Comparison of ENCODE assay signal across 9 cellular contexts in genomic region chr9:82606761-82607382, GRCh38.
DNase-seq lines count a peak whose midpoint lies in the region; ATAC-seq and TF ChIP-seq lines count a peak whose summit lies in the region.
"Had no signal": no experiment of that assay in that cellular context is flagged by ENCODE, and none has a peak within 500 bp of the region (broad histone marks: within the 10 kb centered on the region; RNA-seq: fewer than 3 reads in every experiment).

No MANE protein-coding gene starts in this region.

- H3K27me3 ChIP-seq in CD8-positive, alpha-beta memory T cell (ENCODE audit: insufficient read depth, low read length, poor library complexity, severe bottlenecking) = no peaks in the 10 kb centered on the region

- H3K27ac Mint-ChIP-seq in CD8-positive, alpha-beta memory T cell = no peak overlapping the region
- H3K27ac Mint-ChIP-seq: naive thymus-derived CD8-positive, alpha-beta T cell had no signal

- CTCF ChIA-PET in CD8-positive, alpha-beta memory T cell (lab: Charles Lee) = interaction anchor here (1.9 kb wide), 1 partner anchor 11 kb away, joined by 4 read pairs; no protein-coding TSS in a partner anchor

- ATAC-seq in HG03025 (IDR thresholded peaks at IDR 0.05; ENCODE audit: low FRiP score, unreplicated experiment) = no peak
- ATAC-seq: naive thymus-derived CD8-positive, alpha-beta T cell had no signal

- POLR2A ChIA-PET in CD8-positive, alpha-beta memory T cell (lab: Charles Lee) = no interaction called here

- H3K9me3 ChIP-seq in CD8-positive, alpha-beta memory T cell (ENCODE audit: low read length) = no peaks in the 10 kb centered on the region

- H3K4me1 Mint-ChIP-seq in CD8-positive, alpha-beta memory T cell = no peaks in the 10 kb centered on the region
- H3K4me1 Mint-ChIP-seq: naive thymus-derived CD8-positive, alpha-beta T cell had no signal

- TF ChIP-seq CTCF in HFF-Myc (IDR thresholded peaks at IDR 0.05; ENCODE audit: low read depth, low read length, missing control alignments) = peak; percentile 64

- H3K36me3 Mint-ChIP-seq in CD8-positive, alpha-beta memory T cell = no peaks in the 10 kb centered on the region
- H3K36me3 Mint-ChIP-seq: naive thymus-derived CD8-positive, alpha-beta T cell had no signal

- H3K27ac ChIP-seq in CD8-positive, alpha-beta memory T cell (ENCODE audit: low read depth, low read length) = no peak overlapping the region

- H3K36me3 ChIP-seq in CD8-positive, alpha-beta memory T cell (ENCODE audit: insufficient read depth, low read length) = no peaks in the 10 kb centered on the region

- H3K4me3 Mint-ChIP-seq in CD8-positive, alpha-beta memory T cell = no peak overlapping the region
- H3K4me3 Mint-ChIP-seq: naive thymus-derived CD8-positive, alpha-beta T cell had no signal

- no peaks in the 10 kb centered on the region for H3K27me3 Mint-ChIP-seq in CD8-positive, alpha-beta memory T cell

- no peaks in the 10 kb centered on the region for H3K4me1 ChIP-seq in CD8-positive, alpha-beta memory T cell (ENCODE audit: insufficient read depth, low read length)

- DNase-seq in DMS53 (lab: John Stamatoyannopoulos, UW) (peak; percentile 72), HFF-Myc (ENCODE audit: extremely low read depth, low read depth) (peak; percentile 55), NCI-H526 treated with DMSO at 0.1 percent for 48 hours (lab: John Stamatoyannopoulos, UW) (peak; percentile 33), cerebellum (ENCODE audit: low spot score) (peak; percentile 41), left kidney (ENCODE audit: low read depth, low spot score) (peak; percentile 85), ureter (ENCODE audit: low spot score) (peak; percentile 54)
- no peak for DNase-seq in CD8-positive, alpha-beta memory T cell

- H3K4me3 ChIP-seq in HFF-Myc (replicated peaks; ENCODE audit: low read depth, low read length) = no peak overlapping the region
- no peak overlapping the region for H3K4me3 ChIP-seq in CD8-positive, alpha-beta memory T cell (ENCODE audit: low read length)

- peaks cover 0 to 15% (median under 1%) of the 10 kb centered on the region in 5 donors for H3K9me3 Mint-ChIP-seq in CD8-positive, alpha-beta memory T cell

Comparison
In these comparisons a context has a peak if more than half of its experiments do, and no peak if none do; other contexts are left out.
1. DNase-seq: peak in DMS53 (single experiment), HFF-Myc (single experiment), NCI-H526 treated with DMSO at 0.1 percent for 48 hours (single experiment), cerebellum (single experiment), left kidney (single experiment) and ureter (single experiment); none in CD8-positive, alpha-beta memory T cell (0 of 5).